ENCODE assay signal across 19 cellular contexts in genomic region chr2:30516166-30516565, GRCh38.
DNase-seq lines count a peak whose midpoint lies in the region; ATAC-seq and TF ChIP-seq lines count a peak whose summit lies in the region.
"Had no signal": no experiment of that assay in that cellular context is flagged by ENCODE, and none has a peak within 500 bp of the region (broad histone marks: within the 10 kb centered on the region; RNA-seq: fewer than 3 reads in every experiment).

No MANE protein-coding gene starts in this region.

- H3K4me2 ChIP-seq in GM23338 (no peak overlapping the region), IMR-90 (ENCODE audit: low read depth, low read length) (no peak overlapping the region), trophoblast cell (ENCODE audit: low read length) (no peak overlapping the region)
- H3K4me2 ChIP-seq: BLaER1 had no signal

- H4K20me1 ChIP-seq in GM23338 (replicated peaks; ENCODE audit: insufficient read depth) (no peaks in the 10 kb centered on the region), IMR-90 (ENCODE audit: insufficient read depth, low read length) (peaks cover 11% of the 10 kb centered on the region)
- H4K20me1 ChIP-seq: BLaER1 had no signal

- no peak for TF ChIP-seq RAD21 in IMR-90 (IDR thresholded peaks at IDR 0.05; ENCODE audit: low read length)

- in situ Hi-C loops in IMR-90 (cut with MboI; ENCODE audit: low sequenced_read_pairs), result no loop called here

- H3K27me3 ChIP-seq in GM23338 (ENCODE audit: insufficient read depth), result no peaks in the 10 kb centered on the region
- H3K27me3 ChIP-seq in IMR-90 (ENCODE audit: control insufficient read depth, insufficient read depth, low read length), result no peaks in the 10 kb centered on the region
- H3K27me3 ChIP-seq in trophoblast cell (ENCODE audit: insufficient read depth, low read length), result no peaks in the 10 kb centered on the region
- H3K27me3 ChIP-seq in CD8-positive, alpha-beta T cell (ENCODE audit: insufficient read depth, low read length), result no peaks in the 10 kb centered on the region
- H3K27me3 ChIP-seq: BE2C, BLaER1 had no signal

- H3K18ac ChIP-seq in IMR-90 (ENCODE audit: low read depth, low read length), result no peak overlapping the region; the same call in 1 of the 2 replicates
- H3K18ac ChIP-seq in trophoblast cell (ENCODE audit: low read length), result peak overlapping the region; percentile 50

- peaks cover 2% of the 10 kb centered on the region; the same call in 1 of the 2 replicates for H3K9me3 ChIP-seq in IMR-90 (ENCODE audit: control insufficient read depth, insufficient read depth, low read length)
- peaks cover 5% of the 10 kb centered on the region for H3K9me3 ChIP-seq in trophoblast cell (ENCODE audit: insufficient read depth, low read depth, low read length)
- no peaks in the 10 kb centered on the region for H3K9me3 ChIP-seq in CD8-positive, alpha-beta T cell (ENCODE audit: low read length)

- H3K79me1 ChIP-seq in IMR-90 (ENCODE audit: low read depth in 1 of 2, low read length in 2 of 2), result peaks cover 13 to 35% of the 10 kb centered on the region in 2 experiments; a peak in 3 of 4 replicates
- H3K79me1 ChIP-seq in trophoblast cell (ENCODE audit: low read length), result peaks cover 2% of the 10 kb centered on the region

- H2BK5ac ChIP-seq in IMR-90 (ENCODE audit: low read depth, low read length, poor library complexity, severe bottlenecking), result no peak overlapping the region
- H2BK5ac ChIP-seq in trophoblast cell (ENCODE audit: low read depth, low read length, poor library complexity), result no peak overlapping the region

- ATAC-seq in GM23338 (no peak), IMR-90 (ENCODE audit: low read depth) (no peak)
- no peak for ATAC-seq in CD8-positive, alpha-beta T cell

- H3K23ac ChIP-seq in IMR-90 (ENCODE audit: low read depth, low read length), result no peak overlapping the region
- no peak overlapping the region for H3K23ac ChIP-seq in trophoblast cell (ENCODE audit: low read length)

- no peak overlapping the region for H3K4me3 ChIP-seq in GM23338
- H3K4me3 ChIP-seq in IMR-90 (ENCODE audit: insufficient read depth, low read depth, low read length), result no peak overlapping the region
- no peak overlapping the region for H3K4me3 ChIP-seq in trophoblast cell (ENCODE audit: low read depth, low read length)
- no peak overlapping the region for H3K4me3 ChIP-seq in CD8-positive, alpha-beta T cell (ENCODE audit: low read depth, low read length)
- H3K4me3 ChIP-seq: BLaER1 had no signal

- no peak for TF ChIP-seq POLR2A in IMR-90 (IDR thresholded peaks at IDR 0.05; ENCODE audit: low read depth, low read length)

- intact Hi-C loops in IMR-90 (cut with micrococcal nuclease), result loop anchor here (10.0 kb wide), 1 partner anchor 189 kb away; no protein-coding TSS in a partner anchor
- intact Hi-C loops in CD8-positive, alpha-beta T cell (cut with DNase I, micrococcal nuclease), result no loop called here

- H3K9me3 Mint-ChIP-seq in GM23338 (peaks cover 23% of the 10 kb centered on the region), neural crest cell (peaks cover 12% of the 10 kb centered on the region)
- H3K9me3 Mint-ChIP-seq in CD8-positive, alpha-beta T cell, result peaks cover 18% of the 10 kb centered on the region

- H4K5ac ChIP-seq in IMR-90 (ENCODE audit: low read depth, low read length), result no peak overlapping the region

- H2AFZ ChIP-seq in GM23338 (no peak overlapping the region), IMR-90 (replicated peaks; ENCODE audit: low read length, poor library complexity) (no peak overlapping the region), trophoblast cell (ENCODE audit: insufficient read depth, low read length, poor library complexity) (no peak overlapping the region)

- peaks cover 5% of the 10 kb centered on the region for H3K9me1 ChIP-seq in IMR-90 (ENCODE audit: insufficient read depth, low read length)

- no peak for DNase-seq in GM23338 (ENCODE audit: low spot score)
- DNase-seq in IMR-90, result no peak
- no peak for DNase-seq in neural crest cell (ENCODE audit: low read depth, low spot score)
- no peak for DNase-seq in trophoblast cell
- DNase-seq in CD8-positive, alpha-beta T cell, result no peak
- no peak for DNase-seq in NCI-H69 (lab: John Stamatoyannopoulos, UW)
- no peak for DNase-seq in T-helper 1 cell
- DNase-seq: 8988T; ACHN; BE2C; C1 segment of cervical spinal cord; Caco-2; Calu3; CD4-positive, alpha-beta memory T cell; CD4-positive, CD25-positive, alpha-beta regulatory T cell; DMS79 treated with DMSO at 0.1 percent for 48 hours; GF-D8 had no signal

- H3K27me3 Mint-ChIP-seq in GM23338 (ENCODE audit: insufficient read depth, low read depth, poor library complexity) (no peaks in the 10 kb centered on the region), neural crest cell (ENCODE audit: low read depth) (no peaks in the 10 kb centered on the region)
- H3K27me3 Mint-ChIP-seq in CD8-positive, alpha-beta T cell (ENCODE audit: low read depth), result no peaks in the 10 kb centered on the region
- H3K27me3 Mint-ChIP-seq: CD4-positive, alpha-beta memory T cell; CD4-positive, CD25-positive, alpha-beta regulatory T cell had no signal

- H3K9me2 ChIP-seq in GM23338 (ENCODE audit: insufficient read depth), result no peaks in the 10 kb centered on the region

- no TSS peak for BruUV-seq in IMR-90 (replicated peaks; lab: Mats Ljungman, UMichigan)

- H3K4me1 ChIP-seq in GM23338 (ENCODE audit: insufficient read depth) (peaks cover 34% of the 10 kb centered on the region), IMR-90 (ENCODE audit: control insufficient read depth, insufficient read depth, low read length) (peaks cover 8% of the 10 kb centered on the region), trophoblast cell (ENCODE audit: control insufficient read depth in 1 of 2, insufficient read depth in 2 of 2, low read length in 2 of 2) (peaks cover 5 to 7% of the 10 kb centered on the region in 2 experiments)
- peaks cover 5% of the 10 kb centered on the region for H3K4me1 ChIP-seq in CD8-positive, alpha-beta T cell (ENCODE audit: insufficient read depth, low read length)

- TF ChIP-seq CTCF in GM23338 (conservative IDR thresholded peaks at IDR 0.05; ENCODE audit: low read depth in 2 of 2) (no peak), IMR-90 (conservative IDR thresholded peaks at IDR 0.05; ENCODE audit: low read depth, low read length) (no peak), neural crest cell (conservative IDR thresholded peaks at IDR 0.05) (no peak)
- TF ChIP-seq CTCF in CD8-positive, alpha-beta T cell (IDR thresholded peaks at IDR 0.05), result no peak

- H2BK12ac ChIP-seq in trophoblast cell (ENCODE audit: low read length), result no peak overlapping the region

- H3K27ac Mint-ChIP-seq in GM23338 (peak overlapping the region; percentile 60; the same call in 1 of the 2 replicates), neural crest cell (ENCODE audit: unreplicated experiment) (peak overlapping the region; percentile 47)
- no peak overlapping the region for H3K27ac Mint-ChIP-seq in CD8-positive, alpha-beta T cell
- H3K27ac Mint-ChIP-seq: CD14-positive monocyte; CD4-positive, alpha-beta memory T cell; CD4-positive, CD25-positive, alpha-beta regulatory T cell had no signal

- CTCF ChIA-PET in IMR-90 (lab: Yijun Ruan, JAX), result interaction anchor here (0.6 to 0.7 kb wide), 2 partner anchors 82 to 351 kb away, joined by 4 to 5 read pairs; no protein-coding TSS in a partner anchor
- CTCF ChIA-PET in CD8-positive, alpha-beta T cell (lab: Charles Lee), result interaction anchor here (1.1 kb wide), 1 partner anchor 13 kb away, joined by 3 read pairs; no protein-coding TSS in a partner anchor

- dilution Hi-C loops in IMR-90 (cut with HindIII; ENCODE audit: low sequenced_read_pairs, unreplicated experiment), result no loop called here

- H3K27ac ChIP-seq in GM23338 (ENCODE audit: low read depth) (no peak overlapping the region), IMR-90 (ENCODE audit: insufficient read depth, low read length) (no peak overlapping the region), trophoblast cell (ENCODE audit: low read depth, low read length) (no peak overlapping the region)
- H3K27ac ChIP-seq in CD8-positive, alpha-beta T cell (ENCODE audit: low read depth, low read length), result no peak overlapping the region
- H3K27ac ChIP-seq: BLaER1 had no signal

- no peak overlapping the region for H3K56ac ChIP-seq in IMR-90 (ENCODE audit: extremely low read depth, insufficient read depth, low read length)

- no peak overlapping the region for H2AK9ac ChIP-seq in IMR-90 (replicated peaks; ENCODE audit: low read depth, low read length, poor library complexity)

- no peaks in the 10 kb centered on the region for H3F3A ChIP-seq in GM23338 (replicated peaks; ENCODE audit: low read depth)

- no peak overlapping the region for H2BK20ac ChIP-seq in IMR-90 (ENCODE audit: low read depth, low read length)

- H2AK5ac ChIP-seq in IMR-90 (ENCODE audit: low read depth, low read length), result peak overlapping the region; percentile 43; the same call in 1 of the 2 replicates
- H2AK5ac ChIP-seq in trophoblast cell (ENCODE audit: low read length), result no peak overlapping the region

- H3K4ac ChIP-seq in IMR-90 (ENCODE audit: low read depth, low read length) (no peak overlapping the region), trophoblast cell (ENCODE audit: low read depth, low read length) (no peak overlapping the region)

- H4K12ac ChIP-seq in trophoblast cell (ENCODE audit: low read depth, low read length), result no peak overlapping the region

- peaks cover 35% of the 10 kb centered on the region for H3K79me2 ChIP-seq in GM23338 (replicated peaks; ENCODE audit: insufficient read depth)
- no peaks in the 10 kb centered on the region for H3K79me2 ChIP-seq in trophoblast cell (ENCODE audit: control insufficient read depth, insufficient read depth, low read length, poor library complexity)

- H3K9ac ChIP-seq in IMR-90 (ENCODE audit: low read depth, low read length) (no peak overlapping the region), trophoblast cell (ENCODE audit: low read length) (no peak overlapping the region)
- H3K9ac ChIP-seq: BLaER1 had no signal

- no peak overlapping the region for H2BK15ac ChIP-seq in IMR-90 (ENCODE audit: low read depth, low read length)

- H3K4me3 Mint-ChIP-seq in GM23338, result no peak overlapping the region
- H3K4me3 Mint-ChIP-seq in neural crest cell, result no peak overlapping the region
- H3K4me3 Mint-ChIP-seq in CD8-positive, alpha-beta T cell, result no peak overlapping the region
- H3K4me3 Mint-ChIP-seq: CD14-positive monocyte; CD4-positive, alpha-beta memory T cell; CD4-positive, CD25-positive, alpha-beta regulatory T cell had no signal

- H3K4me1 Mint-ChIP-seq in GM23338 (peaks cover 33% of the 10 kb centered on the region), neural crest cell (peaks cover 23% of the 10 kb centered on the region)
- H3K4me1 Mint-ChIP-seq in CD8-positive, alpha-beta T cell (ENCODE audit: low read depth), result peaks cover 22% of the 10 kb centered on the region

- POLR2A ChIA-PET in IMR-90 (lab: Charles Lee; ENCODE audit: unreplicated experiment), result no interaction called here
- POLR2A ChIA-PET in CD8-positive, alpha-beta T cell (lab: Charles Lee), result no interaction called here

- no peak overlapping the region for H2BK120ac ChIP-seq in IMR-90 (ENCODE audit: low read depth, low read length)
- H2BK120ac ChIP-seq in trophoblast cell (ENCODE audit: insufficient read depth, low read length, poor library complexity), result no peak overlapping the region

- H4K8ac ChIP-seq in IMR-90 (ENCODE audit: low read depth in 2 of 2, low read length in 2 of 2), result no peak overlapping the region
- no peak overlapping the region for H4K8ac ChIP-seq in trophoblast cell (ENCODE audit: low read depth, low read length)

- H3K14ac ChIP-seq in IMR-90 (replicated peaks; ENCODE audit: low read depth, low read length) (no peak overlapping the region), trophoblast cell (ENCODE audit: low read length) (no peak overlapping the region)

- H3K36me3 Mint-ChIP-seq in GM23338 (ENCODE audit: low read depth) (peaks cover 31% of the 10 kb centered on the region), neural crest cell (ENCODE audit: low read depth) (peaks cover 22% of the 10 kb centered on the region)
- peaks cover 40% of the 10 kb centered on the region for H3K36me3 Mint-ChIP-seq in CD8-positive, alpha-beta T cell

- H3K36me3 ChIP-seq in GM23338 (ENCODE audit: insufficient read depth) (no peaks in the 10 kb centered on the region), IMR-90 (ENCODE audit: control insufficient read depth, insufficient read depth, low read length) (peaks cover 3% of the 10 kb centered on the region; the same call in 1 of the 2 replicates), trophoblast cell (ENCODE audit: control insufficient read depth in 1 of 2, insufficient read depth in 2 of 2, low read length in 2 of 2) (peaks cover 5 to 9% of the 10 kb centered on the region in 2 experiments)
- no peaks in the 10 kb centered on the region for H3K36me3 ChIP-seq in CD8-positive, alpha-beta T cell (ENCODE audit: insufficient read depth, low read length)

- H4K91ac ChIP-seq in IMR-90 (ENCODE audit: insufficient read depth, low read depth, low read length) (no peak overlapping the region), trophoblast cell (ENCODE audit: low read depth, low read length) (no peak overlapping the region)

- 88% methylated on average over 17 of the region's 18 CpGs; no CpG with 5 or more reads in 1 of the 2 experiments for WGBS in IMR-90 (ENCODE audit: extremely low coverage in 2 of 2, insufficient read length in 1 of 2), 2 experiments
- no CpG with 5 or more reads among the region's 18 CpGs for WGBS in trophoblast cell (ENCODE audit: extremely low coverage, insufficient coverage, insufficient read length)
